In the genomic region with DNA sequence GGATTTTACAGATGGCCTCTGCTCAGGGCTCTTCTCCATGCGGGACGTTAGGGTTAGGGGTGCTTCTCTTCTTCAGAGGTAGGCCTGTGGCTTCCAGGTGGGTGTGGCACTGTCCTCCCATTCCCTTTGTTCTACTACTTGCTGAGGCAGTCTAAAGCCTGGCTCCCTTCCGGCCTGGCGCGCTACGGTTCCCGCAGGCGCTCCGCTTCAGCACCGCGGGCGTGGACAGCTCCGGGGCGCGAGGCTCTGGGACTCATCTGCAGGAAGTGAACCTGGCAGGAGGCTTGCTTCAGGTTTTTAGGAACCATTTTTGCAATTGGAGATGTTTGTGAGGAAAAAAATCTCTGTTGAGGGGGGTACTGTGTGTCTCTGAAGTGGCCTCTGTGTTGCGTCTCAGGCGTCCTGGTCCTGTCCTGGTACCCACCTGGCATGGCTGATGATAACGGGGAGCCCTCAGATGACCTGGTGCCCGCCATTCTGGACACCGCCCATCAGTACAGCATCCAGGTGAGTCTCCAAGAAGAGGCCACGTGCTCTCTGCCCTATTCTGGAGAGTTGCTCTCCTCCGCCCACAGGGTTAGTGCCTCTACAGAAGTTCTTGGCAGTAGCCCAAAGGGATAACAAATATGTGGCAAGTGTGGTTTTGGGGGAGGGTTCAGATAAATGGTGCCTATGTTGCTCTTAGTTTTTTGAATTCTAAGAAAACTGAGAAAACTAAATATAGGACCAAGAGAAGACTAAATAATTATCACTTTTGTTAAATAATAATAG, we compare ENCODE assay signal across 1 cellular context.
TF ChIP-seq lines count a peak whose summit lies in the region.

No MANE protein-coding gene starts in this region.

TF ChIP-seq in WTC11, 78 proteins besides CTCF, POLR2A, EP300 and RAD21 (continued from another document and continues in another):
- TF ChIP-seq SMAD3 (CRISPR knock-in tag; IDR thresholded peaks at IDR 0.05; ENCODE audit: borderline replicate concordance) (peak; percentile 97), STAT6 (CRISPR knock-in tag; conservative IDR thresholded peaks at IDR 0.05; ENCODE audit: low read depth) (no peak), ZNF423 (CRISPR knock-in tag; IDR thresholded peaks at IDR 0.05) (0 out of 2 replicates have a peak, but pooled peaks have one; percentile 27), EMX1 (CRISPR knock-in tag; IDR thresholded peaks at IDR 0.05) (no peak), ZBTB21 (CRISPR knock-in tag; IDR thresholded peaks at IDR 0.05; ENCODE audit: borderline replicate concordance) (peak; percentile 72; the same call in 1 of the 2 replicates), NFYB (CRISPR knock-in tag; conservative IDR thresholded peaks at IDR 0.05; ENCODE audit: low read depth) (peak; percentile 53), TP53 (CRISPR knock-in tag; IDR thresholded peaks at IDR 0.05) (peak; percentile 43; the same call in 1 of the 2 replicates), SP1 (CRISPR knock-in tag; conservative IDR thresholded peaks at IDR 0.05) (peak; percentile 80), PRDM15 (CRISPR knock-in tag; IDR thresholded peaks at IDR 0.05) (no peak), FOXJ3 (CRISPR knock-in tag; IDR thresholded peaks at IDR 0.05; ENCODE audit: borderline replicate concordance) (no peak), RELA (CRISPR knock-in tag; IDR thresholded peaks at IDR 0.05; ENCODE audit: borderline replicate concordance) (no peak; the same call in 1 of the 2 replicates), GRHL2 (CRISPR knock-in tag; IDR thresholded peaks at IDR 0.05; ENCODE audit: insufficient replicate concordance, severe bottlenecking) (no peak), ATF6 (CRISPR knock-in tag; IDR thresholded peaks at IDR 0.05) (no peak), NFE2L1 (CRISPR knock-in tag; IDR thresholded peaks at IDR 0.05) (peak; percentile 93), ZNF512 (CRISPR knock-in tag; IDR thresholded peaks at IDR 0.05; ENCODE audit: borderline replicate concordance) (0 out of 2 replicates have a peak, but pooled peaks have one; percentile 80), ERG (CRISPR knock-in tag; IDR thresholded peaks at IDR 0.05) (no peak), ZNF671 (CRISPR knock-in tag; IDR thresholded peaks at IDR 0.05) (no peak), KAT7 (CRISPR knock-in tag; IDR thresholded peaks at IDR 0.05; ENCODE audit: borderline replicate concordance) (no peak), SMAD4 (CRISPR knock-in tag; IDR thresholded peaks at IDR 0.05) (peak; percentile 95), FOXP1 (CRISPR knock-in tag; IDR thresholded peaks at IDR 0.05; ENCODE audit: borderline replicate concordance) (peak; percentile 97)
- TF ChIP-seq, protein P1, sequence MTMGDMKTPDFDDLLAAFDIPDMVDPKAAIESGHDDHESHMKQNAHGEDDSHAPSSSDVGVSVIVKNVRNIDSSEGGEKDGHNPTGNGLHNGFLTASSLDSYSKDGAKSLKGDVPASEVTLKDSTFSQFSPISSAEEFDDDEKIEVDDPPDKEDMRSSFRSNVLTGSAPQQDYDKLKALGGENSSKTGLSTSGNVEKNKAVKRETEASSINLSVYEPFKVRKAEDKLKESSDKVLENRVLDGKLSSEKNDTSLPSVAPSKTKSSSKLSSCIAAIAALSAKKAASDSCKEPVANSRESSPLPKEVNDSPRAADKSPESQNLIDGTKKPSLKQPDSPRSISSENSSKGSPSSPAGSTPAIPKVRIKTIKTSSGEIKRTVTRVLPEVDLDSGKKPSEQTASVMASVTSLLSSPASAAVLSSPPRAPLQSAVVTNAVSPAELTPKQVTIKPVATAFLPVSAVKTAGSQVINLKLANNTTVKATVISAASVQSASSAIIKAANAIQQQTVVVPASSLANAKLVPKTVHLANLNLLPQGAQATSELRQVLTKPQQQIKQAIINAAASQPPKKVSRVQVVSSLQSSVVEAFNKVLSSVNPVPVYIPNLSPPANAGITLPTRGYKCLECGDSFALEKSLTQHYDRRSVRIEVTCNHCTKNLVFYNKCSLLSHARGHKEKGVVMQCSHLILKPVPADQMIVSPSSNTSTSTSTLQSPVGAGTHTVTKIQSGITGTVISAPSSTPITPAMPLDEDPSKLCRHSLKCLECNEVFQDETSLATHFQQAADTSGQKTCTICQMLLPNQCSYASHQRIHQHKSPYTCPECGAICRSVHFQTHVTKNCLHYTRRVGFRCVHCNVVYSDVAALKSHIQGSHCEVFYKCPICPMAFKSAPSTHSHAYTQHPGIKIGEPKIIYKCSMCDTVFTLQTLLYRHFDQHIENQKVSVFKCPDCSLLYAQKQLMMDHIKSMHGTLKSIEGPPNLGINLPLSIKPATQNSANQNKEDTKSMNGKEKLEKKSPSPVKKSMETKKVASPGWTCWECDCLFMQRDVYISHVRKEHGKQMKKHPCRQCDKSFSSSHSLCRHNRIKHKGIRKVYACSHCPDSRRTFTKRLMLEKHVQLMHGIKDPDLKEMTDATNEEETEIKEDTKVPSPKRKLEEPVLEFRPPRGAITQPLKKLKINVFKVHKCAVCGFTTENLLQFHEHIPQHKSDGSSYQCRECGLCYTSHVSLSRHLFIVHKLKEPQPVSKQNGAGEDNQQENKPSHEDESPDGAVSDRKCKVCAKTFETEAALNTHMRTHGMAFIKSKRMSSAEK (CRISPR knock-in tag; IDR thresholded peaks at IDR 0.05; ENCODE audit: borderline replicate concordance), result 0 out of 2 replicates have a peak, but pooled peaks have one; percentile 33
- TF ChIP-seq, protein P2, sequence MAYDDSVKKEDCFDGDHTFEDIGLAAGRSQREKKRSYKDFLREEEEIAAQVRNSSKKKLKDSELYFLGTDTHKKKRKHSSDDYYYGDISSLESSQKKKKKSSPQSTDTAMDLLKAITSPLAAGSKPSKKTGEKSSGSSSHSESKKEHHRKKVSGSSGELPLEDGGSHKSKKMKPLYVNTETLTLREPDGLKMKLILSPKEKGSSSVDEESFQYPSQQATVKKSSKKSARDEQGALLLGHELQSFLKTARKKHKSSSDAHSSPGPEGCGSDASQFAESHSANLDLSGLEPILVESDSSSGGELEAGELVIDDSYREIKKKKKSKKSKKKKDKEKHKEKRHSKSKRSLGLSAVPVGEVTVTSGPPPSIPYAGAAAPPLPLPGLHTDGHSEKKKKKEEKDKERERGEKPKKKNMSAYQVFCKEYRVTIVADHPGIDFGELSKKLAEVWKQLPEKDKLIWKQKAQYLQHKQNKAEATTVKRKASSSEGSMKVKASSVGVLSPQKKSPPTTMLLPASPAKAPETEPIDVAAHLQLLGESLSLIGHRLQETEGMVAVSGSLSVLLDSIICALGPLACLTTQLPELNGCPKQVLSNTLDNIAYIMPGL (CRISPR knock-in tag; IDR thresholded peaks at IDR 0.05), result peak; percentile 65; the same call in 1 of the 2 replicates
- TF ChIP-seq, protein P3, sequence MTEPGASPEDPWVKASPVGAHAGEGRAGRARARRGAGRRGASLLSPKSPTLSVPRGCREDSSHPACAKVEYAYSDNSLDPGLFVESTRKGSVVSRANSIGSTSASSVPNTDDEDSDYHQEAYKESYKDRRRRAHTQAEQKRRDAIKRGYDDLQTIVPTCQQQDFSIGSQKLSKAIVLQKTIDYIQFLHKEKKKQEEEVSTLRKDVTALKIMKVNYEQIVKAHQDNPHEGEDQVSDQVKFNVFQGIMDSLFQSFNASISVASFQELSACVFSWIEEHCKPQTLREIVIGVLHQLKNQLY (CRISPR knock-in tag; IDR thresholded peaks at IDR 0.05), result no peak; the same call in 1 of the 2 replicates
- TF ChIP-seq, protein P4, sequence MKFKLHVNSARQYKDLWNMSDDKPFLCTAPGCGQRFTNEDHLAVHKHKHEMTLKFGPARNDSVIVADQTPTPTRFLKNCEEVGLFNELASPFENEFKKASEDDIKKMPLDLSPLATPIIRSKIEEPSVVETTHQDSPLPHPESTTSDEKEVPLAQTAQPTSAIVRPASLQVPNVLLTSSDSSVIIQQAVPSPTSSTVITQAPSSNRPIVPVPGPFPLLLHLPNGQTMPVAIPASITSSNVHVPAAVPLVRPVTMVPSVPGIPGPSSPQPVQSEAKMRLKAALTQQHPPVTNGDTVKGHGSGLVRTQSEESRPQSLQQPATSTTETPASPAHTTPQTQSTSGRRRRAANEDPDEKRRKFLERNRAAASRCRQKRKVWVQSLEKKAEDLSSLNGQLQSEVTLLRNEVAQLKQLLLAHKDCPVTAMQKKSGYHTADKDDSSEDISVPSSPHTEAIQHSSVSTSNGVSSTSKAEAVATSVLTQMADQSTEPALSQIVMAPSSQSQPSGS (CRISPR knock-in tag; IDR thresholded peaks at IDR 0.05; ENCODE audit: borderline replicate concordance, low read depth), result peak; percentile 43; the same call in 1 of the 2 replicates
- TF ChIP-seq, protein P5, sequence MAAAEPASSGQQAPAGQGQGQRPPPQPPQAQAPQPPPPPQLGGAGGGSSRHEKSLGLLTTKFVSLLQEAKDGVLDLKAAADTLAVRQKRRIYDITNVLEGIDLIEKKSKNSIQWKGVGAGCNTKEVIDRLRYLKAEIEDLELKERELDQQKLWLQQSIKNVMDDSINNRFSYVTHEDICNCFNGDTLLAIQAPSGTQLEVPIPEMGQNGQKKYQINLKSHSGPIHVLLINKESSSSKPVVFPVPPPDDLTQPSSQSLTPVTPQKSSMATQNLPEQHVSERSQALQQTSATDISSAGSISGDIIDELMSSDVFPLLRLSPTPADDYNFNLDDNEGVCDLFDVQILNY (CRISPR knock-in tag; IDR thresholded peaks at IDR 0.05), result peak; percentile 73; the same call in 1 of the 2 replicates
